ENCODE assay signal across 8 cellular contexts in the genomic region with DNA sequence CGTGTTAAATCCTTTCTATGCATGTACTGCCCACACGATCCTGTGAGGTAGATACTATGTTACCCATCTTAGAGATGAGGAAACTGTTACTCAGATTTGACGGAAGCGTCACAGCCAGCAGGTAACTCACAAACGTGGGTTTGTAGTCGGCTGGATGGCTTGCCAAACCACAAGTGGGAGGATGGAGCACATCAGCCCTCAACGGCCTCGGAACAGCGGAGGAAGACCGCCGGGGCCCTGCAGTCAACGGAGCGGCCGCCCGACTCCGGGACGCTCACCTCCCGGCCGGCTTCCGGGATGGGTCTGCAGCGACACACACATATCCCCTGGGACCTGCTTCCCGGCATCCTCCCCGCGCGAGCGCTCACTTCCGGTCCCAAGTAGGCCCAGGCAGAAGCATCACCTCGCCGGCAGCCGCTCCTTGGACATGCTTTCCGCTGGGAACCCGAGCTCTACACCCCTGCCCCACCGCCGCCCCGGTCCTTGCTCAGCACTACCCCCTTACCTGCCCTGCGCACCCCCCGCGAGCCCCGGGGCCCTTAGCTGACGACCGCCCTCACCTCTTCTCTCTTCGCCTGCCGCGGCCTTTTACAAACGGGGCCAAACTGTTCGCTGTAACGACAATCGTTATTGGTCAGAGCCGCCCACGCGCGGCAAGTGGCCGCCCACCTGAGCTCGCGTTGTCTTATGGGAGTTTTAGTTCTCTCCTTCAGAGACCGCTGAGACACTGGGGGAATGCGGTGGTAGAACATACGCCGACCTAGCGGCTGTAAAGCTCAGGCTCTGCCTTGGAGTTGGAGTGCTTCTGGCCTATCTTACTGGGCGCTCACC. TPM values are rescaled to one million over a fixed set of nuclear protein-coding genes. Genes with fewer than 3 reads are reported as not detected.
A peak's percentile ranks its signal among the peaks of the same experiment; 100 is the strongest.
DNase-seq lines count a peak whose midpoint lies in the region; ATAC-seq and TF ChIP-seq lines count a peak whose summit lies in the region.

A gene (minus strand): TSS at position 607 of the 831 bp plus-strand sequence. CDS start 9,034 bp downstream, outside the sequence.

- no peaks in the 10 kb centered on the region for H3K9me3 Mint-ChIP-seq in activated naive CD8-positive, alpha-beta T cell treated with anti-CD3 and anti-CD28 coated beads, Interleukin-2, amount 50 U/mL, for 24 hours

- intact Hi-C loops in Right ventricle myocardium superior (cut with DNase I), result no loop called here

- peak within 1 kb of the TSS; percentile 96 for H3K9ac ChIP-seq in parathyroid adenoma

- 0% methylated on average over 38 to 45 of the region's 61 CpGs for WGBS in tibial nerve, 2 donors

- H3K36me3 Mint-ChIP-seq in activated naive CD8-positive, alpha-beta T cell treated with anti-CD3 and anti-CD28 coated beads, Interleukin-2, amount 50 U/mL, for 24 hours (ENCODE audit: low read depth), result no peaks in the 10 kb centered on the region

- no peaks in the 10 kb centered on the region for H3K79me2 ChIP-seq in parathyroid adenoma

- TF ChIP-seq EP300 in tibial nerve (IDR thresholded peaks at IDR 0.05), result peak; percentile 52 to 98

- H3K9me3 ChIP-seq in parathyroid adenoma (ENCODE audit: control insufficient read depth, low read length) (no peaks in the 10 kb centered on the region), tibial nerve (no peaks in the 10 kb centered on the region)

- DNase-seq in NCI-H1417 treated with DMSO at 0.1 percent for 48 hours (lab: John Stamatoyannopoulos, UW) (peak; percentile 89), SW480 (ENCODE audit: low spot score) (peak; percentile 99), Right ventricle myocardium superior (peak; percentile 97), tibial nerve (ENCODE audit: low spot score in 2 of 2) (peak; percentile 94)
- DNase-seq in activated naive CD8-positive, alpha-beta T cell treated with anti-CD3 and anti-CD28 coated beads, Interleukin-2, amount 50 U/mL, for 24 hours, result peak; percentile 96

- H3K4me1 ChIP-seq in parathyroid adenoma (peaks cover 4% of the 10 kb centered on the region), tibial nerve (peaks cover 0 to 12% (median 0%) of the 10 kb centered on the region in 4 donors)

- H3K4me3 Mint-ChIP-seq in activated naive CD8-positive, alpha-beta T cell treated with anti-CD3 and anti-CD28 coated beads, Interleukin-2, amount 50 U/mL, for 24 hours, result peak within 1 kb of the TSS; percentile 88

- peak within 1 kb of the TSS; percentile 98 for H3K27ac Mint-ChIP-seq in activated naive CD8-positive, alpha-beta T cell treated with anti-CD3 and anti-CD28 coated beads, Interleukin-2, amount 50 U/mL, for 24 hours

- H3K4me2 ChIP-seq in parathyroid adenoma (ENCODE audit: low read length), result peak within 1 kb of the TSS; percentile 93

- H3K27me3 ChIP-seq in parathyroid adenoma (ENCODE audit: control insufficient read depth, insufficient read depth, low read length) (no peaks in the 10 kb centered on the region), tibial nerve (no peaks in the 10 kb centered on the region)

- peak within 1 kb of the TSS; percentile 79 for H2AFZ ChIP-seq in parathyroid adenoma

- peak within 1 kb of the TSS; percentile 99 for H3K27ac ChIP-seq in parathyroid adenoma
- peak within 1 kb of the TSS; percentile 94 to 100 (median 97) for H3K27ac ChIP-seq in tibial nerve

- peaks cover 30% of the 10 kb centered on the region for H3K4me1 Mint-ChIP-seq in activated naive CD8-positive, alpha-beta T cell treated with anti-CD3 and anti-CD28 coated beads, Interleukin-2, amount 50 U/mL, for 24 hours

- TF ChIP-seq CTCF in GM12874 (IDR thresholded peaks at IDR 0.05; ENCODE audit: insufficient read depth, low read depth, low read length), result 0 out of 2 replicates have a peak, but pooled peaks have one; percentile 3
- TF ChIP-seq CTCF in parathyroid adenoma (IDR thresholded peaks at IDR 0.05), result no peak
- TF ChIP-seq CTCF in tibial nerve (IDR thresholded peaks at IDR 0.05), result peak in 1 of 5 experiments; percentile 52

- H3K36me3 ChIP-seq in parathyroid adenoma (ENCODE audit: control insufficient read depth, insufficient read depth, low read length), result no peaks in the 10 kb centered on the region
- no peaks in the 10 kb centered on the region for H3K36me3 ChIP-seq in tibial nerve

- peak within 1 kb of the TSS; percentile 96 for H3K4me3 ChIP-seq in parathyroid adenoma (ENCODE audit: low read depth, low read length)
- H3K4me3 ChIP-seq in tibial nerve, result peak within 1 kb of the TSS; percentile 48 to 80 (median 76)

- TF ChIP-seq POLR2A in tibial nerve (IDR thresholded peaks at IDR 0.05), result peak; percentile 91 to 95

- H3K27me3 Mint-ChIP-seq in activated naive CD8-positive, alpha-beta T cell treated with anti-CD3 and anti-CD28 coated beads, Interleukin-2, amount 50 U/mL, for 24 hours, result peaks cover 2% of the 10 kb centered on the region

- ATAC-seq in HG02763 (IDR thresholded peaks at IDR 0.05; ENCODE audit: unreplicated experiment), result peak; percentile 85
- peak; percentile 89 for ATAC-seq in activated naive CD8-positive, alpha-beta T cell treated with anti-CD3 and anti-CD28 coated beads, Interleukin-2, amount 50 U/mL, for 24 hours
- peak; percentile 99 for ATAC-seq in Right ventricle myocardium superior (ENCODE audit: poor library complexity)

RNA-seq across cellular contexts. Expression of the gene that starts here (rescaled TPM):
- total RNA-seq in Right ventricle myocardium superior (13.6 TPM), tibial nerve (10 to 100 TPM; 14.4 to 18.6 (median 16.1) TPM)

Comparison
In these comparisons a context has a peak if more than half of its experiments do, and no peak if none do; other contexts are left out.
1. Peak in every context shown above with its lines: DNase-seq, ATAC-seq, H3K4me3 ChIP-seq and H3K27ac ChIP-seq.